8 cellular contexts compared by ENCODE assay signal in genomic region chr11:62543680-62544444, GRCh38. TPM values are rescaled to one million over a fixed set of nuclear protein-coding genes. Genes with fewer than 3 reads are reported as not detected.
DNase-seq lines count a peak whose midpoint lies in the region; ATAC-seq and TF ChIP-seq lines count a peak whose summit lies in the region.

No MANE protein-coding gene starts in this region.

- TF ChIP-seq POLR2A in GM18505 (IDR thresholded peaks at IDR 0.05; ENCODE audit: borderline replicate concordance, extremely low read depth, insufficient read depth, insufficient read length) = no peak

- peak overlapping the region; percentile 93 to 100 (median 96) for H3K27ac Mint-ChIP-seq in CD14-positive monocyte
- H3K27ac Mint-ChIP-seq in nephron progenitor cell = no peak overlapping the region

- H3K27me3 Mint-ChIP-seq in CD14-positive monocyte (ENCODE audit: low read depth in 3 of 3) = peaks cover 0 to 17% (median 7%) of the 10 kb centered on the region in 3 donors
- H3K27me3 Mint-ChIP-seq in nephron progenitor cell (ENCODE audit: low read depth, poor library complexity) = peaks cover 54% of the 10 kb centered on the region

- H3K27ac ChIP-seq in effector memory CD4-positive, alpha-beta T cell (ENCODE audit: insufficient read depth, low read length, poor library complexity, severe bottlenecking) = peak overlapping the region; percentile 96
- H3K27ac ChIP-seq in SJCRH30 = no peak overlapping the region

- peaks cover 5 to 35% of the 10 kb centered on the region in 2 donors for H3K36me3 Mint-ChIP-seq in CD14-positive monocyte
- no peaks in the 10 kb centered on the region for H3K36me3 Mint-ChIP-seq in nephron progenitor cell (ENCODE audit: low read depth)

- H3K27me3 ChIP-seq in NT2/D1 (ENCODE audit: insufficient read depth, insufficient read length) (no peaks in the 10 kb centered on the region), SJCRH30 (no peaks in the 10 kb centered on the region; the same call in 1 of the 2 replicates)
- no peaks in the 10 kb centered on the region for H3K27me3 ChIP-seq in effector memory CD4-positive, alpha-beta T cell (replicated peaks; ENCODE audit: control insufficient read depth, insufficient read depth, low read length, poor library complexity, severe bottlenecking)

- H3K9me3 Mint-ChIP-seq in CD14-positive monocyte (peaks cover 0 to 3% (median 0%) of the 10 kb centered on the region in 7 donors), nephron progenitor cell (no peaks in the 10 kb centered on the region)

- H3K4me1 ChIP-seq in NT2/D1 (ENCODE audit: insufficient read depth, insufficient read length) (peaks cover 40% of the 10 kb centered on the region), SJCRH30 (peaks cover 15% of the 10 kb centered on the region)
- H3K4me1 ChIP-seq in effector memory CD4-positive, alpha-beta T cell (ENCODE audit: control insufficient read depth, insufficient read depth, low read length, poor library complexity, severe bottlenecking) = peaks cover 69% of the 10 kb centered on the region

- peak overlapping the region; percentile 99 for H3K9ac ChIP-seq in NT2/D1 (ENCODE audit: insufficient read length, low read depth)

- H3K4me1 Mint-ChIP-seq in CD14-positive monocyte (peaks cover 70% of the 10 kb centered on the region), nephron progenitor cell (peaks cover 74% of the 10 kb centered on the region)

- H3K4me3 ChIP-seq in NT2/D1 (ENCODE audit: insufficient read length, low read depth) (peak overlapping the region; percentile 97), SJCRH30 (no peak overlapping the region)
- H3K4me3 ChIP-seq in effector memory CD4-positive, alpha-beta T cell (ENCODE audit: insufficient read depth, low read depth, low read length, poor library complexity, severe bottlenecking) = peak overlapping the region; percentile 94

- H3K4me3 Mint-ChIP-seq in CD14-positive monocyte (peak overlapping the region; percentile 96 to 98), nephron progenitor cell (peak overlapping the region; percentile 88)

- no peaks in the 10 kb centered on the region for H3K9me3 ChIP-seq in NT2/D1 (ENCODE audit: insufficient read depth, low read length)
- no peaks in the 10 kb centered on the region for H3K9me3 ChIP-seq in effector memory CD4-positive, alpha-beta T cell (ENCODE audit: control insufficient read depth, low read length)
- H3K9me3 ChIP-seq in SJCRH30 (replicated peaks) = no peaks in the 10 kb centered on the region

- H3K36me3 ChIP-seq in NT2/D1 (ENCODE audit: insufficient read depth, insufficient read length, low read length) (peaks cover 55% of the 10 kb centered on the region), SJCRH30 (no peaks in the 10 kb centered on the region)
- H3K36me3 ChIP-seq in effector memory CD4-positive, alpha-beta T cell (ENCODE audit: control insufficient read depth, insufficient read depth, low read length) = no peaks in the 10 kb centered on the region

- DNase-seq in CD14-positive monocyte (ENCODE audit: low spot score) (no peak), NT2/D1 (ENCODE audit: low read depth, low spot score) (no peak), nephron progenitor cell (no peak), SK-N-DZ (ENCODE audit: low spot score) (no peak), SJCRH30 (no peak)
- DNase-seq in effector memory CD4-positive, alpha-beta T cell = no peak

- intact Hi-C loops in CD14-positive monocyte (cut with micrococcal nuclease) = loop anchor here (1.0 to 10.0 kb wide), 5 partner anchors 9 to 572 kb away; no protein-coding TSS in a partner anchor

- no peak for TF ChIP-seq CTCF in CD14-positive monocyte (IDR thresholded peaks at IDR 0.05)
- no peak for TF ChIP-seq CTCF in nephron progenitor cell (IDR thresholded peaks at IDR 0.05)

- no peak for ATAC-seq in GM21529 (IDR thresholded peaks at IDR 0.05; ENCODE audit: unreplicated experiment)
- ATAC-seq in GM18505 (IDR thresholded peaks at IDR 0.05; ENCODE audit: unreplicated experiment) = no peak

RNA-seq across cellular contexts. Expression of gene AHNAK, which starts 2.7 kb away (rescaled TPM):
- 100 to 1,000 TPM in 1 of 2 donors, 10 to 100 TPM in 1; 80.0 to 103 TPM for polyA plus RNA-seq in CD14-positive monocyte
- 4.3 and 11.3 TPM in 2 replicates for polyA plus RNA-seq in SK-N-DZ (2014; cell fraction: cytosol; rRNA removed)
- 7.7 and 25.1 TPM in 2 replicates for polyA plus RNA-seq in SK-N-DZ (2014; cell fraction: nucleus; rRNA removed)
- total RNA-seq in SJCRH30 (2014; rRNA removed; shearing (Covaris generic)) = 10.3 and 10.9 TPM in 2 replicates

RNA-seq across cellular contexts. Expression of gene EEF1G, which starts 29.8 kb away (rescaled TPM):
- 100 to 1,000 TPM; 490 to 491 TPM for polyA plus RNA-seq in CD14-positive monocyte
- polyA plus RNA-seq in SK-N-DZ (2014; cell fraction: cytosol; rRNA removed) = 3,065 and 3,261 TPM in 2 replicates
- polyA plus RNA-seq in SK-N-DZ (2014; cell fraction: nucleus; rRNA removed) = 1,095 and 1,442 TPM in 2 replicates
- 2,270 and 2,323 TPM in 2 replicates for total RNA-seq in SJCRH30 (2014; rRNA removed; shearing (Covaris generic))

RNA-seq across cellular contexts. Expression of gene TUT1, which starts 47.5 kb away (rescaled TPM):
- 1 to 10 TPM; 1.8 to 2.1 TPM for polyA plus RNA-seq in CD14-positive monocyte
- polyA plus RNA-seq in SK-N-DZ (2014; cell fraction: cytosol; rRNA removed) = 29.3 and 33.3 TPM in 2 replicates
- polyA plus RNA-seq in SK-N-DZ (2014; cell fraction: nucleus; rRNA removed) = 46.7 and 63.7 TPM in 2 replicates
- total RNA-seq in SJCRH30 (2014; rRNA removed; shearing (Covaris generic)) = 8.8 and 9.1 TPM in 2 replicates

RNA-seq across cellular contexts. Expression of gene MTA2, which starts 57.8 kb away (rescaled TPM):
- 10 to 100 TPM; 14.0 to 17.6 TPM for polyA plus RNA-seq in CD14-positive monocyte
- 105 and 108 TPM in 2 replicates for polyA plus RNA-seq in SK-N-DZ (2014; cell fraction: cytosol; rRNA removed)
- polyA plus RNA-seq in SK-N-DZ (2014; cell fraction: nucleus; rRNA removed) = 223 and 244 TPM in 2 replicates
- 106 and 107 TPM in 2 replicates for total RNA-seq in SJCRH30 (2014; rRNA removed; shearing (Covaris generic))
